In the genomic region with DNA sequence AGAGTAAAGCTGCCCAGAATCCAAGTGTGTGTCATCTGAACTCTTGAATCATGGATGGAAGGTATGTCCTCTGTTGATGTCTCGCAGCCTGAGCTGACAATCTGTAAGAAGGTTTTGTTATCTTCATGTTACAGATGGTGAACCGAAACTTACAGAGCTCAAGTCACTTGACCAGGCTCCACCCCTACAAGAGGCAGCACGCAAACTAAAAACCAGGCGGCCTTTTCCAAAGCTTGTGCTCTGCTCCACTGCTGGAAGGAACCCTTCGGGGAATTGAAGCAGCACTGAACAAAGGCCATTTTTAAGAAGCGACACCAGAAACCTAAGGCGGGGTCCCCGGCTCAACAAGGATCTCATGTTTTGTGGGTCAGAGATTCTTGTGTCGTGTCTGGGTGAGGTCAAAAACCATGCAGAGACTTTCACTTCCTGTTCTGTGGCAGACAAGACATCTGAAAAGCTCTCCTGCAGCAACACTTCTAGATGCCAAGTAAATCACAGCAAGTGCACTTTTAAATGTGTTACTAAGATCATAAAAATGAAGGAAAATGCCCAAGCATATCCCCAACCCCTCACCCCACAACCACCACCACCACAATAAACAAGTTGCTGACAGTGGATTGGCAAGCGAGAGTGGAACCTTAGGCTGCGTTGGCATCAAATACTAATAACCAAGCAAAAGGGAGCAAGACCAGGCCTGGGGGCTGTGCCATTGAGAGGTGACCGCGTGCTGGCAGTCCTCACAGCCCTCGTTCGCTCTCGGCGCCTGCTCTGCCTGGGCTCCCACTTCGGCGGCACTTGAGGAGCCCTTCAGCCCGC, we compare ENCODE assay signal across 9 cellular contexts. TPM values are rescaled to one million over a fixed set of nuclear protein-coding genes. Genes with fewer than 3 reads are reported as not detected.
DNase-seq lines count a peak whose midpoint lies in the region; ATAC-seq, FAIRE-seq and TF ChIP-seq lines count a peak whose summit lies in the region.
"Had no signal": no experiment of that assay in that cellular context is flagged by ENCODE, and none has a peak within 500 bp of the region (broad histone marks: within the 10 kb centered on the region; RNA-seq: fewer than 3 reads in every experiment).

No MANE protein-coding gene starts in this region.

- no peaks in the 10 kb centered on the region for H3K9me3 Mint-ChIP-seq in activated naive CD4-positive, alpha-beta T cell treated with anti-CD3 and anti-CD28 coated beads for 36 hours

- no peaks in the 10 kb centered on the region for H3K27me3 Mint-ChIP-seq in activated naive CD4-positive, alpha-beta T cell treated with anti-CD3 and anti-CD28 coated beads for 36 hours (ENCODE audit: low read depth)
- H3K27me3 Mint-ChIP-seq: brain had no signal

- H3K79me2 ChIP-seq in KMS-11 (ENCODE audit: insufficient read depth, low read depth) = peaks cover 16% of the 10 kb centered on the region

- TF ChIP-seq POLR2A in GM12891 (IDR thresholded peaks at IDR 0.05; ENCODE audit: low read depth, low read length) = no peak

- peak overlapping the region; percentile 84 for H3K27ac Mint-ChIP-seq in activated naive CD4-positive, alpha-beta T cell treated with anti-CD3 and anti-CD28 coated beads for 36 hours

- CTCF ChIA-PET in activated naive CD4-positive, alpha-beta T cell treated with anti-CD3 and anti-CD28 coated beads for 36 hours (lab: Charles Lee) = interaction anchor here (1.1 to 1.7 kb wide), 3 partner anchors 11 to 26 kb away, joined by 3 to 8 read pairs (median 3); no protein-coding TSS in a partner anchor
- CTCF ChIA-PET in HEK293T (lab: Yijun Ruan, JAX) = interaction anchor here (1.1 to 1.4 kb wide), 2 partner anchors 12 to 25 kb away, joined by 3 to 4 read pairs; no protein-coding TSS in a partner anchor

- no peaks in the 10 kb centered on the region for H3K27me3 ChIP-seq in KMS-11 (ENCODE audit: insufficient read depth, low read depth)

- H3K27ac ChIP-seq in KMS-11 = peak overlapping the region; percentile 99
- peak overlapping the region in 16 of 21 experiments; percentile 1 to 93 (median 64) for H3K27ac ChIP-seq in skin epidermis

- peak overlapping the region; percentile 50 for H3K4me3 Mint-ChIP-seq in activated naive CD4-positive, alpha-beta T cell treated with anti-CD3 and anti-CD28 coated beads for 36 hours
- H3K4me3 Mint-ChIP-seq: brain had no signal

- DNase-seq in GM12891 (ENCODE audit: insufficient read length, low spot score) (peak; percentile 71), HEK293T (ENCODE audit: extremely low spot score) (no peak), RCC 7860 (ENCODE audit: low spot score) (no peak), Right ventricle myocardium superior (no peak)
- DNase-seq in activated naive CD4-positive, alpha-beta T cell treated with anti-CD3 and anti-CD28 coated beads for 36 hours = peak; percentile 38

- H3K36me3 Mint-ChIP-seq in activated naive CD4-positive, alpha-beta T cell treated with anti-CD3 and anti-CD28 coated beads for 36 hours (ENCODE audit: low read depth) = peaks cover 6% of the 10 kb centered on the region

- peaks cover 84% of the 10 kb centered on the region for H3K4me1 ChIP-seq in KMS-11 (ENCODE audit: low read depth, poor library complexity, severe bottlenecking)

- H3K4me1 Mint-ChIP-seq in activated naive CD4-positive, alpha-beta T cell treated with anti-CD3 and anti-CD28 coated beads for 36 hours (ENCODE audit: low read depth) = peaks cover 47% of the 10 kb centered on the region

- no peaks in the 10 kb centered on the region for H3K36me3 ChIP-seq in KMS-11 (ENCODE audit: insufficient read depth)

- FAIRE-seq in GM12891 (lab: Jason Lieb, UNC) (peak; percentile 79), RCC 7860 (lab: Jason Lieb, UNC) (no peak)

- peak overlapping the region; percentile 60 for H3K4me2 ChIP-seq in KMS-11

- H3K9ac ChIP-seq in KMS-11 = peak overlapping the region; percentile 48

- peak; percentile 62 for ATAC-seq in GM21528 (IDR thresholded peaks at IDR 0.05; ENCODE audit: low FRiP score, unreplicated experiment)
- no peak for ATAC-seq in Right ventricle myocardium superior (ENCODE audit: poor library complexity)

- H3K4me3 ChIP-seq in KMS-11 (IDR thresholded peaks at IDR 0.05; ENCODE audit: insufficient read depth, low read depth, low read length) = no peak overlapping the region
- no peak overlapping the region for H3K4me3 ChIP-seq in skin epidermis

- POLR2A ChIA-PET in HEK293T (lab: Yijun Ruan, JAX) = interaction anchor here (0.9 to 1.5 kb wide), 2 partner anchors 36 to 92 kb away, joined by 3 to 8 read pairs; partner anchors contain the start of gene BPHL

- intact Hi-C loops in activated naive CD4-positive, alpha-beta T cell treated with anti-CD3 and anti-CD28 coated beads for 36 hours (cut with micrococcal nuclease) = no loop called here
- intact Hi-C loops in Right ventricle myocardium superior (cut with DNase I) = no loop called here

- no peak for TF ChIP-seq CTCF in KMS-11 (conservative IDR thresholded peaks at IDR 0.05; ENCODE audit: low read depth, low read length)

- H2AFZ ChIP-seq in KMS-11 (ENCODE audit: low read depth) = peak overlapping the region; percentile 70

- H4K20me1 ChIP-seq in KMS-11 (ENCODE audit: insufficient read depth) = no peaks in the 10 kb centered on the region

TF ChIP-seq in GM12891, 5 proteins besides CTCF, POLR2A, EP300 and RAD21:
- TF ChIP-seq PAX5 (IDR thresholded peaks at IDR 0.05; ENCODE audit: insufficient read depth, low read length, severe bottlenecking) = peak; percentile 26
- TF ChIP-seq SPI1 (IDR thresholded peaks at IDR 0.05; ENCODE audit: low read depth, low read length) = peak; percentile 98
- TF ChIP-seq TAF1 (IDR thresholded peaks at IDR 0.05; ENCODE audit: low read depth, low read length) = no peak

TF ChIP-seq in HEK293T, 16 proteins besides CTCF, POLR2A, EP300 and RAD21:
- TF ChIP-seq L3MBTL2 (conservative IDR thresholded peaks at IDR 0.05) (no peak), CTBP1 (IDR thresholded peaks at IDR 0.05; ENCODE audit: borderline replicate concordance) (no peak), ZNF384 (IDR thresholded peaks at IDR 0.05) (no peak), TARDBP (IDR thresholded peaks at IDR 0.05) (no peak), FOXK2 (IDR thresholded peaks at IDR 0.05) (no peak)
- TF ChIP-seq, protein P1, sequence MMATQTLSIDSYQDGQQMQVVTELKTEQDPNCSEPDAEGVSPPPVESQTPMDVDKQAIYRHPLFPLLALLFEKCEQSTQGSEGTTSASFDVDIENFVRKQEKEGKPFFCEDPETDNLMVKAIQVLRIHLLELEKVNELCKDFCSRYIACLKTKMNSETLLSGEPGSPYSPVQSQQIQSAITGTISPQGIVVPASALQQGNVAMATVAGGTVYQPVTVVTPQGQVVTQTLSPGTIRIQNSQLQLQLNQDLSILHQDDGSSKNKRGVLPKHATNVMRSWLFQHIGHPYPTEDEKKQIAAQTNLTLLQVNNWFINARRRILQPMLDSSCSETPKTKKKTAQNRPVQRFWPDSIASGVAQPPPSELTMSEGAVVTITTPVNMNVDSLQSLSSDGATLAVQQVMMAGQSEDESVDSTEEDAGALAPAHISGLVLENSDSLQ (IDR thresholded peaks at IDR 0.05) = no peak

RNA-seq across cellular contexts. Expression of gene NQO2, which starts 27.3 kb away (rescaled TPM):
- polyA plus RNA-seq in GM12891 (2012; ENCODE audit: low read depth, missing spikeins) = 0.63 TPM
- 10 to 100 TPM; 18.8 to 21.1 TPM for total RNA-seq in activated naive CD4-positive, alpha-beta T cell treated with anti-CD3 and anti-CD28 coated beads for 36 hours
- total RNA-seq in Right ventricle myocardium superior = 70.5 TPM

RNA-seq across cellular contexts. Expression of gene RIPK1, which starts 41.3 kb away (rescaled TPM):
- polyA plus RNA-seq in GM12891 (2012; ENCODE audit: low read depth, missing spikeins) = 3.0 TPM
- total RNA-seq in activated naive CD4-positive, alpha-beta T cell treated with anti-CD3 and anti-CD28 coated beads for 36 hours = 10 to 100 TPM in 1 of 2 experiments, 1 to 10 TPM in 1; 8.8 to 10.1 TPM
- total RNA-seq in Right ventricle myocardium superior = 6.6 TPM

RNA-seq across cellular contexts. Expression of gene SERPINB6, which starts 55.7 kb away (rescaled TPM):
- polyA plus RNA-seq in GM12891 (2012; ENCODE audit: low read depth, missing spikeins) = 1.7 TPM
- total RNA-seq in activated naive CD4-positive, alpha-beta T cell treated with anti-CD3 and anti-CD28 coated beads for 36 hours = 10 to 100 TPM; 31.2 to 31.4 TPM
- total RNA-seq in Right ventricle myocardium superior = 265 TPM

Comparison
In these comparisons a context has a peak if more than half of its experiments do, and no peak if none do; other contexts are left out.
1. DNase-seq: peak in GM12891 (single experiment) and activated naive CD4-positive, alpha-beta T cell treated with anti-CD3 and anti-CD28 coated beads for 36 hours (single experiment); none in HEK293T (single experiment), RCC 7860 (single experiment) and Right ventricle myocardium superior (single experiment).